ENCODE assay signal across 17 cellular contexts in the genomic region with DNA sequence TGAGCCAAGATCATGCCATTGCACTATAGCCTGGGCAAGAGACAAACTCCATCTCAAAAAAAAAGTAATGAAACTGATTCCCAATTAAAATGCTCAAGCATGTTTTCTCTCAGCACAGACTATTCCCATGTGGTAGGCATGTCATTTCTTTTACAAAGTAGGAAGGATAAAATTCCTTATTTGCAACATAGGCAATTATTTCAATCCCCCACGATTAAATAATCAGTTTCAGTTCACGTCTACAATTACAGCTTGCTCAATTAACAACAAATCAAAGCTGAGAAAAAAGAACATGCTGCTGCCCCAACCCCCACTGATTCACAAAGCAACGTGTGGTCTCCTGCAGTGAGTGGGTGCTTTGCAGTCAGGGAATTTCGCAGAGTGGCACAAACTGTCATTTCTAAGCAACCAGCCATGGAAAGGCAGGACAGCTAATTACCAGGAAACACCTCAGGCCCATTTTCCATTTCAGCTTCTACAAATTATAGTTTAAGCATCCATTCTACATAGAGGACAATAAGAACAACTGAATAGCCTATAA. TPM values are rescaled to one million over a fixed set of nuclear protein-coding genes. Genes with fewer than 3 reads are reported as not detected.
DNase-seq lines count a peak whose midpoint lies in the region; ATAC-seq and TF ChIP-seq lines count a peak whose summit lies in the region.
"Had no signal": no experiment of that assay in that cellular context is flagged by ENCODE, and none has a peak within 500 bp of the region (broad histone marks: within the 10 kb centered on the region; RNA-seq: fewer than 3 reads in every experiment).

No MANE protein-coding gene starts in this region.

- H3K9me3 Mint-ChIP-seq in activated CD4-positive, alpha-beta T cell treated with anti-CD3 and anti-CD28 coated beads, Interleukin-2, amount 10 ng/mL, durations not matched to agents 24 days and 14 days, result no peaks in the 10 kb centered on the region
- no peaks in the 10 kb centered on the region for H3K9me3 Mint-ChIP-seq in HFFc6
- H3K9me3 Mint-ChIP-seq: CD14-positive monocyte had no signal

- no peaks in the 10 kb centered on the region for H4K20me1 ChIP-seq in neural cell (ENCODE audit: insufficient read depth)

- no peaks in the 10 kb centered on the region for H3K27me3 Mint-ChIP-seq in activated CD4-positive, alpha-beta T cell treated with anti-CD3 and anti-CD28 coated beads, Interleukin-2, amount 10 ng/mL, durations not matched to agents 24 days and 14 days
- H3K27me3 Mint-ChIP-seq in T-helper 17 cell (no peaks in the 10 kb centered on the region), HFFc6 (ENCODE audit: insufficient read depth) (no peaks in the 10 kb centered on the region)

- no peaks in the 10 kb centered on the region for H3K79me2 ChIP-seq in neural cell (replicated peaks; ENCODE audit: insufficient read depth, low read length)

- peaks cover 10% of the 10 kb centered on the region for H3F3A ChIP-seq in neural cell (ENCODE audit: insufficient read depth, low read length, poor library complexity, severe bottlenecking)

- ATAC-seq in T-helper 17 cell (no peak), left ventricle myocardium superior (no peak), GM18909 (IDR thresholded peaks at IDR 0.05; ENCODE audit: poor library complexity, unreplicated experiment) (no peak)

- no peak overlapping the region for H2AFZ ChIP-seq in neural cell (ENCODE audit: low read depth, low read length)

- no peaks in the 10 kb centered on the region for H3K27me3 ChIP-seq in neural cell (ENCODE audit: insufficient read depth, low read depth, low read length)

- in situ Hi-C loops in GM13976 (cut with MboI; ENCODE audit: low sequenced_read_pairs, unreplicated experiment), result no loop called here

- peak overlapping the region; percentile 48 for H3K4me3 ChIP-seq in neural cell (ENCODE audit: low read length)

- TF ChIP-seq RAD21 in neural cell (conservative IDR thresholded peaks at IDR 0.05), result no peak

- H3K27ac ChIP-seq in neural cell (ENCODE audit: low read length), result peak overlapping the region; percentile 54

- peak overlapping the region; percentile 38 for H3K4me2 ChIP-seq in neural cell (ENCODE audit: low read length)

- peaks cover 43% of the 10 kb centered on the region for H3K4me1 Mint-ChIP-seq in activated CD4-positive, alpha-beta T cell treated with anti-CD3 and anti-CD28 coated beads, Interleukin-2, amount 10 ng/mL, durations not matched to agents 24 days and 14 days
- H3K4me1 Mint-ChIP-seq in T-helper 17 cell (peaks cover 31% of the 10 kb centered on the region), HFFc6 (ENCODE audit: low read depth) (peaks cover 9% of the 10 kb centered on the region)

- no peak for DNase-seq in activated CD4-positive, alpha-beta T cell treated with anti-CD3 and anti-CD28 coated beads, Interleukin-2, amount 10 ng/mL, durations not matched to agents 24 days and 14 days
- no peak for DNase-seq in activated CD4-positive, alpha-beta T cell treated with anti-CD3 and anti-CD28 coated beads for 4 hours
- DNase-seq in GM13976 (ENCODE audit: low spot score) (peak; percentile 3), T-helper 17 cell (no peak), left ventricle myocardium superior (no peak), HFFc6 (no peak)
- DNase-seq: COR-L47, GF-D8, IMR-90, NCI-H1105, NCI-H2029, NCI-H226, NCI-H524 treated with DMSO at 0.1 percent for 48 hours, SIG-M5 had no signal

- H3K36me3 ChIP-seq in neural cell (ENCODE audit: insufficient read depth, low read length), result peaks cover 4% of the 10 kb centered on the region

- no peaks in the 10 kb centered on the region for H3K9me2 ChIP-seq in neural cell (ENCODE audit: insufficient read depth, low read length)

- H3K9me3 ChIP-seq in T-helper 17 cell (ENCODE audit: control insufficient read depth, low read length, poor library complexity, severe bottlenecking) (no peaks in the 10 kb centered on the region), neural cell (ENCODE audit: low read length) (no peaks in the 10 kb centered on the region)

- peak overlapping the region; percentile 31 for H3K9ac ChIP-seq in neural cell (ENCODE audit: low read length)

- peak overlapping the region; percentile 32 for H3K27ac Mint-ChIP-seq in activated CD4-positive, alpha-beta T cell treated with anti-CD3 and anti-CD28 coated beads, Interleukin-2, amount 10 ng/mL, durations not matched to agents 24 days and 14 days
- H3K27ac Mint-ChIP-seq in T-helper 17 cell (peak overlapping the region; percentile 29), HFFc6 (no peak overlapping the region)

- intact Hi-C loops in activated CD4-positive, alpha-beta T cell treated with anti-CD3 and anti-CD28 coated beads, Interleukin-2, amount 10 ng/mL, durations not matched to agents 24 days and 14 days (cut with micrococcal nuclease), result no loop called here
- intact Hi-C loops in left ventricle myocardium superior (cut with micrococcal nuclease), result no loop called here

- H3K4me3 Mint-ChIP-seq in activated CD4-positive, alpha-beta T cell treated with anti-CD3 and anti-CD28 coated beads, Interleukin-2, amount 10 ng/mL, durations not matched to agents 24 days and 14 days, result no peak overlapping the region
- no peak overlapping the region for H3K4me3 Mint-ChIP-seq in T-helper 17 cell
- no peak overlapping the region for H3K4me3 Mint-ChIP-seq in HFFc6
- H3K4me3 Mint-ChIP-seq: CD14-positive monocyte had no signal

- TF ChIP-seq CTCF in GM13976 (IDR thresholded peaks at IDR 0.05; ENCODE audit: borderline replicate concordance, control extremely low read depth, extremely low read depth, insufficient read depth, missing control alignments) (no peak), neural cell (IDR thresholded peaks at IDR 0.05; ENCODE audit: poor library complexity, severe bottlenecking) (no peak), HFFc6 (IDR thresholded peaks at IDR 0.05) (no peak)

- TF ChIP-seq EP300 in neural cell (conservative IDR thresholded peaks at IDR 0.05; ENCODE audit: poor library complexity, severe bottlenecking), result no peak

- peaks cover 60% of the 10 kb centered on the region for H3K36me3 Mint-ChIP-seq in activated CD4-positive, alpha-beta T cell treated with anti-CD3 and anti-CD28 coated beads, Interleukin-2, amount 10 ng/mL, durations not matched to agents 24 days and 14 days (ENCODE audit: low read depth)
- peaks cover 3% of the 10 kb centered on the region for H3K36me3 Mint-ChIP-seq in T-helper 17 cell (ENCODE audit: low read depth)
- H3K36me3 Mint-ChIP-seq in HFFc6 (ENCODE audit: low read depth), result no peaks in the 10 kb centered on the region

TF ChIP-seq in neural cell, 6 proteins besides CTCF, POLR2A, EP300 and RAD21:
- TF ChIP-seq MXI1 (conservative IDR thresholded peaks at IDR 0.05; ENCODE audit: poor library complexity, severe bottlenecking) (peak; percentile 28), POLR2AphosphoS5 (IDR thresholded peaks at IDR 0.05) (peak; percentile 8), TAF1 (IDR thresholded peaks at IDR 0.05; ENCODE audit: low read depth) (no peak)

RNA-seq across cellular contexts. Expression of a gene that starts 17.0 kb away (rescaled TPM):
- 93.3 and 108 TPM in 2 replicates for total RNA-seq in activated CD4-positive, alpha-beta T cell treated with anti-CD3 and anti-CD28 coated beads, Interleukin-2, amount 10 ng/mL, durations not matched to agents 24 days and 14 days
- total RNA-seq in T-helper 17 cell (100 to 1,000 TPM; 245 to 340 TPM), left ventricle myocardium superior (13.0 TPM)
- 68.3 and 73.9 TPM in 2 replicates for polyA plus RNA-seq in neural cell
- polyA minus RNA-seq in neural cell, result 31.1 and 37.5 TPM in 2 replicates
- total RNA-seq in HFFc6 (2021; fragmentation: NEBNext Ultra II Directional; extraction: Animal tissue kit (Norgen Biotek cat#: 25700)), result 10 to 100 TPM; 15.1 to 28.9 (median 16.5) TPM

RNA-seq across cellular contexts. Expression of a gene that starts 59.9 kb away (rescaled TPM):
- 21.1 and 23.0 TPM in 2 replicates for total RNA-seq in activated CD4-positive, alpha-beta T cell treated with anti-CD3 and anti-CD28 coated beads, Interleukin-2, amount 10 ng/mL, durations not matched to agents 24 days and 14 days
- total RNA-seq in T-helper 17 cell, result 10 to 100 TPM; 19.8 to 24.0 TPM
- 68.1 and 78.2 TPM in 2 replicates for polyA plus RNA-seq in neural cell
- 45.5 and 47.0 TPM in 2 replicates for polyA minus RNA-seq in neural cell
- 12.3 TPM for total RNA-seq in left ventricle myocardium superior
- 10 to 100 TPM; 16.5 to 24.8 (median 21.0) TPM for total RNA-seq in HFFc6 (2021; fragmentation: NEBNext Ultra II Directional; extraction: Animal tissue kit (Norgen Biotek cat#: 25700))
